Comparison of ENCODE assay signal across 30 cellular contexts in the genomic region with DNA sequence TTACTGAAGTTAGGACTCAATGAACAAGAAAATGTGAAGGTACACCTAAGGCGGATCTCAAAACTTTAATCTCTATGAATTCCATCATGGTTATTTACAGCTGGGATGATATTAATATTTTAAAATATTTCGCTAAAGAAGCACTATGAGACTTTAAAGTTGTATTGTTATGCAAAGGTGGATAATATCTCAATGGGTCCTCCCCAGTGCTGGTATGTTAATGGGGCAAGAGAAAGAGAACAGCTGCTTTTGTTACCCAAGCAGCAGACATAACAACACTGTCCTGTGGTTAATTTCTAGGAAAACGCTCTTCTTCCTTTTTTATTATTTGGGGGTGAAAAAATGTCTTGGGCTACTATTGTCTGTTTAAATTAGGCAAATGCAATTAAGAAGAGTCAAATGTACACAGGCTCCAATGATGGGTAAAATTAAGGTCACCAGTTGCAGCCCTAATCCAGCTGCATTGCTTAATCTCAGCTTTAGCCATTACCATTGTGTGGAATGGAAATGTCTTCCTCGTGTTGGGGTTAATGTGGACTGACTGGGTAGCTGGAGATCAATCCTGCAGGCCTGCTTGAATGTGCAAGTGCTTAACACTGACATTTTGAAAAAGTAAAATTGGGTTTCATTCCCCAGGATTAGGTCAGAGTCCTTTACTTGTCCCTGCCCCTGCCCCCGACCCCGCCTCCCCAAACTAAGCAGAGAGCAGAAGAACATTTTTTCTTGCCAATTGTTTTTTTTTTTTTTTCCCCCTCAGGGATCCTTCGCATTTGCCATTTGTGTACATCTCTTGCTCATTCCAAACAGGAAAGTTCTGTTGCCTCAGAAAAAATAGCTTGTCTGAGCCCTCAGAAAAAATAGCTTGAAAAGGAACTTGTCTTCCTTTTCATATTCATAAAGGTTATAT.
DNase-seq lines count a peak whose midpoint lies in the region; ATAC-seq, FAIRE-seq and TF ChIP-seq lines count a peak whose summit lies in the region.
"Had no signal": no experiment of that assay in that cellular context is flagged by ENCODE, and none has a peak within 500 bp of the region (broad histone marks: within the 10 kb centered on the region; RNA-seq: fewer than 3 reads in every experiment).

No MANE protein-coding gene starts in this region.

- FAIRE-seq in pancreas (lab: Jason Lieb, UNC) = no peak
- FAIRE-seq: D721Med had no signal

- H3K36me3 ChIP-seq in hepatocyte (replicated peaks; ENCODE audit: insufficient read depth, low read depth) = no peaks in the 10 kb centered on the region
- H3K36me3 ChIP-seq in pancreas = no peaks in the 10 kb centered on the region
- H3K36me3 ChIP-seq in suprapubic skin = no peaks in the 10 kb centered on the region
- H3K36me3 ChIP-seq: MG63, thoracic aorta had no signal

- H2AFZ ChIP-seq in hepatocyte = no peak overlapping the region

- H3K79me2 ChIP-seq in hepatocyte = no peaks in the 10 kb centered on the region

- H3K4me3 ChIP-seq in hepatocyte = no peak overlapping the region
- no peak overlapping the region for H3K4me3 ChIP-seq in pancreas
- H3K4me3 ChIP-seq in suprapubic skin = no peak overlapping the region
- H3K4me3 ChIP-seq: MG63, skin epidermis, thoracic aorta had no signal

- no peak for TF ChIP-seq POLR2A in suprapubic skin (IDR thresholded peaks at IDR 0.05)

- 59% methylated on average over 7 of the region's 7 CpGs for WGBS in hepatocyte (ENCODE audit: low lambda C conversion rate, missing lambda C conversion rate)
- 59 to 64% methylated on average over 7 of the region's 7 CpGs for WGBS in pancreas, 2 donors
- 77% methylated on average over 7 of the region's 7 CpGs for WGBS in suprapubic skin

- peaks cover 18% of the 10 kb centered on the region for H3K4me1 ChIP-seq in hepatocyte (ENCODE audit: insufficient read depth)
- H3K4me1 ChIP-seq in pancreas = peaks cover 6 to 11% (median 9%) of the 10 kb centered on the region in 3 donors
- peaks cover 12% of the 10 kb centered on the region for H3K4me1 ChIP-seq in suprapubic skin

- H3K9me3 ChIP-seq in hepatocyte (ENCODE audit: low read depth) (no peaks in the 10 kb centered on the region), pancreas (no peaks in the 10 kb centered on the region), suprapubic skin (no peaks in the 10 kb centered on the region)
- H3K9me3 ChIP-seq: MG63, thoracic aorta had no signal

- intact Hi-C loops in pancreas (cut with DNase I) = no loop called here

- no peak for TF ChIP-seq EP300 in suprapubic skin (IDR thresholded peaks at IDR 0.05)

- peak; percentile 10 for DNase-seq in LHCN-M2 (ENCODE audit: low read depth)
- no peak for DNase-seq in hepatocyte (ENCODE audit: low spot score)
- DNase-seq in pancreas = no peak
- DNase-seq in COLO668 (lab: John Stamatoyannopoulos, UW; ENCODE audit: unreplicated experiment) = no peak
- no peak for DNase-seq in DMS114 treated with DMSO at 0.1 percent for 48 hours (lab: John Stamatoyannopoulos, UW; ENCODE audit: unreplicated experiment)
- DNase-seq in suprapubic skin (ENCODE audit: low spot score in 2 of 2) = no peak
- DNase-seq: activated CD4-positive, alpha-beta T cell treated with anti-CD3 and anti-CD28 coated beads, Interleukin-2, amount 50 U/mL, for 48 hours; activated CD4-positive, CD25-positive, alpha-beta regulatory T cell treated with anti-CD3 and anti-CD28 coated beads, Interleukin-2, amount 50 U/mL, for 72 hours; activated CD8-positive, alpha-beta memory T cell treated with anti-CD3 and anti-CD28 coated beads, Interleukin-2, amount 50 U/mL, for 4 hours; activated naive CD4-positive, alpha-beta T cell; erythroblast; GOT3; islet precursor cell; KG1; left ventricle myocardium superior; MG63; naive thymus-derived CD4-positive, alpha-beta T cell; NCI-H2029 treated with DMSO at 0.1 percent for 48 hours; NCI-H2227 treated with DMSO at 0.1 percent for 48 hours; NCI-H69; nucleus accumbens; SHP77; stimulated activated naive CD4-positive, alpha-beta T cell; T-helper 2 cell had no signal

- peak overlapping the region; percentile 51 for H3K4me2 ChIP-seq in hepatocyte

- TF ChIP-seq CTCF in hepatocyte (IDR thresholded peaks at IDR 0.05; ENCODE audit: poor library complexity) (no peak), pancreas (IDR thresholded peaks at IDR 0.05) (no peak), suprapubic skin (IDR thresholded peaks at IDR 0.05) (no peak)

- H3K27ac ChIP-seq in hepatocyte = peak overlapping the region; percentile 40
- H3K27ac ChIP-seq in pancreas = peak overlapping the region in 2 of 4 donors; percentile 24 to 60
- H3K27ac ChIP-seq in suprapubic skin = no peak overlapping the region
- H3K27ac ChIP-seq: C4-2B, skin epidermis had no signal

- no peaks in the 10 kb centered on the region for H4K20me1 ChIP-seq in hepatocyte (ENCODE audit: insufficient read depth, poor library complexity, severe bottlenecking)

- ATAC-seq in pancreas (peak; percentile 8 to 39 (median 33)), GM18870 (IDR thresholded peaks at IDR 0.05; ENCODE audit: unreplicated experiment) (no peak)
- ATAC-seq: left ventricle myocardium superior; naive thymus-derived CD4-positive, alpha-beta T cell; Panc1 had no signal

- H3K9me2 ChIP-seq in hepatocyte (replicated peaks; ENCODE audit: insufficient read depth) = no peaks in the 10 kb centered on the region

- H3K27me3 ChIP-seq in hepatocyte (no peaks in the 10 kb centered on the region), pancreas (no peaks in the 10 kb centered on the region), suprapubic skin (peaks cover 6% of the 10 kb centered on the region)
- H3K27me3 ChIP-seq: MG63 had no signal
